Comparison of ENCODE assay signal across 11 cellular contexts in the genomic region with DNA sequence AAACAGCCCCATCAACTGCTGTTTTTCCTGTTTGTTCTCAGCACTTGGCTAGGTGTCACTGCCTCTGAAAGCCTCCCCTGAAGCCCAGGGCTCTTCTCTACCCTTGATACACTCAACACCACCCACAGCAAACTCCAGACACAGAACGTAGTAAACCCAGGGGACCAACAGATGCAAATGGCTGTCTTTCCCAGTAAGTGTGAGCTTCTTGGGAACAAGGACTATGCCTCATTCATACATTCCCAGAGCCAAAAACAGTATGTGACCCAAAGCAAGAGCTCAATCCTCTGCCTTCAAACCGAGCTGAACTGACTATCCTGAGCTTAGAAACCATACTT. TPM values are rescaled to one million over a fixed set of nuclear protein-coding genes. Genes with fewer than 3 reads are reported as not detected.
DNase-seq lines count a peak whose midpoint lies in the region; ATAC-seq and TF ChIP-seq lines count a peak whose summit lies in the region.
"Had no signal": no experiment of that assay in that cellular context is flagged by ENCODE, and none has a peak within 500 bp of the region (broad histone marks: within the 10 kb centered on the region; RNA-seq: fewer than 3 reads in every experiment).

No MANE protein-coding gene starts in this region.

- peaks cover 20 to 53% of the 10 kb centered on the region in 2 donors for H3K36me3 Mint-ChIP-seq in CD4-positive, alpha-beta memory T cell
- H3K36me3 Mint-ChIP-seq in activated T-helper 17 cell treated with anti-CD3 and anti-CD28 coated beads, Interleukin-2, amount 50 U/mL, for 72 hours (ENCODE audit: low read depth) = peaks cover 63% of the 10 kb centered on the region
- H3K36me3 Mint-ChIP-seq in natural killer cell treated with Interleukin-12 subunit alpha and Interleukin-12 subunit beta and Interleukin-15 and Interleukin-18, amount 100 ng/mL, for 72 hours = peaks cover 8% of the 10 kb centered on the region

- TF ChIP-seq EP300 in upper lobe of left lung (IDR thresholded peaks at IDR 0.05) = no peak

- H3K4me3 Mint-ChIP-seq in CD4-positive, alpha-beta memory T cell = peak overlapping the region in 5 of 8 donors; percentile 1 to 56 (median 55)
- H3K4me3 Mint-ChIP-seq in activated T-helper 17 cell treated with anti-CD3 and anti-CD28 coated beads, Interleukin-2, amount 50 U/mL, for 72 hours = peak overlapping the region; percentile 88
- H3K4me3 Mint-ChIP-seq in natural killer cell treated with Interleukin-12 subunit alpha and Interleukin-12 subunit beta and Interleukin-15 and Interleukin-18, amount 100 ng/mL, for 72 hours = peak overlapping the region; percentile 4
- H3K4me3 Mint-ChIP-seq: activated naive CD4-positive, alpha-beta T cell treated with anti-CD3 and anti-CD28 coated beads for 36 hours had no signal

- H3K36me3 ChIP-seq in CD4-positive, alpha-beta memory T cell (ENCODE audit: insufficient read depth, low read length) = peaks cover 20% of the 10 kb centered on the region
- H3K36me3 ChIP-seq in KOPT-K1 (ENCODE audit: insufficient read depth, low read length) (peaks cover 54% of the 10 kb centered on the region), upper lobe of left lung (peaks cover 8 to 22% (median 13%) of the 10 kb centered on the region in 4 donors)

- TF ChIP-seq POLR2A in upper lobe of left lung (IDR thresholded peaks at IDR 0.05) = no peak

- no peak overlapping the region for H3K27ac ChIP-seq in CD4-positive, alpha-beta memory T cell (ENCODE audit: low read depth, low read length)
- peak overlapping the region; percentile 6 for H3K27ac ChIP-seq in KOPT-K1 (ENCODE audit: low read depth, low read length, poor library complexity, severe bottlenecking)
- H3K27ac ChIP-seq in upper lobe of left lung = peak overlapping the region in 1 of 4 donors; percentile 4

- H3K9me3 ChIP-seq in CD4-positive, alpha-beta memory T cell (ENCODE audit: control insufficient read depth in 1 of 2, low read length in 2 of 2) = no peaks in the 10 kb centered on the region
- H3K9me3 ChIP-seq in KOPT-K1 (ENCODE audit: insufficient read depth, low read length, poor library complexity, severe bottlenecking) (no peaks in the 10 kb centered on the region), upper lobe of left lung (no peaks in the 10 kb centered on the region)

- no peak overlapping the region for H3K4me3 ChIP-seq in CD4-positive, alpha-beta memory T cell (ENCODE audit: low read length in 2 of 2)
- no peak overlapping the region for H3K4me3 ChIP-seq in upper lobe of left lung

- intact Hi-C loops in CD4-positive, alpha-beta memory T cell (cut with micrococcal nuclease) = no loop called here

- no peaks in the 10 kb centered on the region for H3K27me3 Mint-ChIP-seq in CD4-positive, alpha-beta memory T cell
- no peaks in the 10 kb centered on the region for H3K27me3 Mint-ChIP-seq in activated T-helper 17 cell treated with anti-CD3 and anti-CD28 coated beads, Interleukin-2, amount 50 U/mL, for 72 hours
- H3K27me3 Mint-ChIP-seq in natural killer cell treated with Interleukin-12 subunit alpha and Interleukin-12 subunit beta and Interleukin-15 and Interleukin-18, amount 100 ng/mL, for 72 hours = no peaks in the 10 kb centered on the region

- ATAC-seq in activated T-helper 17 cell treated with anti-CD3 and anti-CD28 coated beads, Interleukin-2, amount 50 U/mL, for 72 hours (replicated peaks) = no peak
- ATAC-seq in natural killer cell treated with Interleukin-12 subunit alpha and Interleukin-12 subunit beta and Interleukin-15 and Interleukin-18, amount 100 ng/mL, for 72 hours = no peak
- ATAC-seq in GM21367 (IDR thresholded peaks at IDR 0.05; ENCODE audit: unreplicated experiment) (no peak), HG03442 (IDR thresholded peaks at IDR 0.05; ENCODE audit: unreplicated experiment) (no peak), GM19324 (IDR thresholded peaks at IDR 0.05; ENCODE audit: low FRiP score, unreplicated experiment) (no peak), upper lobe of left lung (ENCODE audit: low FRiP score in 2 of 2) (no peak)

- POLR2A ChIA-PET in CD4-positive, alpha-beta memory T cell (lab: Charles Lee; ENCODE audit: partially characterized antibody) = interaction anchor here (7.9 to 9.1 kb wide), 2 partner anchors 20 to 45 kb away, joined by 166 to 319 read pairs; no protein-coding TSS in a partner anchor

- DNase-seq in CD4-positive, alpha-beta memory T cell = no peak
- DNase-seq in natural killer cell treated with Interleukin-12 subunit alpha and Interleukin-12 subunit beta and Interleukin-15 and Interleukin-18, amount 100 ng/mL, for 72 hours (ENCODE audit: low spot score) = no peak
- DNase-seq in upper lobe of left lung = no peak
- DNase-seq: activated naive CD4-positive, alpha-beta T cell treated with anti-CD3 and anti-CD28 coated beads for 36 hours; effector CD4-positive, alpha-beta T cell; small intestine had no signal

- 67% methylated on average over 2 of the region's 2 CpGs for WGBS in upper lobe of left lung, 2 donors

- peaks cover 47% of the 10 kb centered on the region for H3K4me1 ChIP-seq in CD4-positive, alpha-beta memory T cell (ENCODE audit: insufficient read depth, low read length)
- H3K4me1 ChIP-seq in upper lobe of left lung = peaks cover 23 to 51% (median 42%) of the 10 kb centered on the region in 4 donors

- CTCF ChIA-PET in CD4-positive, alpha-beta memory T cell (lab: Charles Lee; ENCODE audit: partially characterized antibody) = interaction anchor here (0.9 to 8.0 kb wide), 2 partner anchors 18 to 51 kb away, joined by 3 to 87 read pairs; no protein-coding TSS in a partner anchor

- peaks cover 0 to 2% (median 0%) of the 10 kb centered on the region in 8 donors for H3K9me3 Mint-ChIP-seq in CD4-positive, alpha-beta memory T cell
- H3K9me3 Mint-ChIP-seq in activated T-helper 17 cell treated with anti-CD3 and anti-CD28 coated beads, Interleukin-2, amount 50 U/mL, for 72 hours = no peaks in the 10 kb centered on the region
- no peaks in the 10 kb centered on the region for H3K9me3 Mint-ChIP-seq in natural killer cell treated with Interleukin-12 subunit alpha and Interleukin-12 subunit beta and Interleukin-15 and Interleukin-18, amount 100 ng/mL, for 72 hours
- H3K9me3 Mint-ChIP-seq: activated naive CD4-positive, alpha-beta T cell treated with anti-CD3 and anti-CD28 coated beads for 36 hours had no signal

- peaks cover 44 to 63% (median 55%) of the 10 kb centered on the region in 4 donors for H3K4me1 Mint-ChIP-seq in CD4-positive, alpha-beta memory T cell
- peaks cover 35% of the 10 kb centered on the region for H3K4me1 Mint-ChIP-seq in activated T-helper 17 cell treated with anti-CD3 and anti-CD28 coated beads, Interleukin-2, amount 50 U/mL, for 72 hours
- H3K4me1 Mint-ChIP-seq in natural killer cell treated with Interleukin-12 subunit alpha and Interleukin-12 subunit beta and Interleukin-15 and Interleukin-18, amount 100 ng/mL, for 72 hours (ENCODE audit: low read depth in 2 of 2) = peaks cover 43 to 45% of the 10 kb centered on the region in 2 donors

- H3K27ac Mint-ChIP-seq in CD4-positive, alpha-beta memory T cell = peak overlapping the region in 6 of 7 donors; percentile 29 to 68 (median 50)
- H3K27ac Mint-ChIP-seq in activated T-helper 17 cell treated with anti-CD3 and anti-CD28 coated beads, Interleukin-2, amount 50 U/mL, for 72 hours = peak overlapping the region; percentile 79
- peak overlapping the region; percentile 25 to 48 for H3K27ac Mint-ChIP-seq in natural killer cell treated with Interleukin-12 subunit alpha and Interleukin-12 subunit beta and Interleukin-15 and Interleukin-18, amount 100 ng/mL, for 72 hours
- H3K27ac Mint-ChIP-seq: activated naive CD4-positive, alpha-beta T cell treated with anti-CD3 and anti-CD28 coated beads for 36 hours had no signal

- no peak for TF ChIP-seq CTCF in upper lobe of left lung (IDR thresholded peaks at IDR 0.05)

- no peaks in the 10 kb centered on the region for H3K27me3 ChIP-seq in CD4-positive, alpha-beta memory T cell (ENCODE audit: insufficient read depth, low read length)
- H3K27me3 ChIP-seq in upper lobe of left lung = no peaks in the 10 kb centered on the region

RNA-seq across cellular contexts. Expression of a gene that starts 4.4 kb away (rescaled TPM):
- 100 to 1,000 TPM; 138 to 150 TPM for total RNA-seq in CD4-positive, alpha-beta memory T cell
- polyA plus RNA-seq in CD4-positive, alpha-beta memory T cell = 100 to 1,000 TPM; 106 to 121 TPM
- total RNA-seq in activated T-helper 17 cell treated with anti-CD3 and anti-CD28 coated beads, Interleukin-2, amount 50 U/mL, for 72 hours = 100 to 1,000 TPM; 123 to 184 TPM
- 100 to 1,000 TPM; 127 to 173 TPM for total RNA-seq in natural killer cell treated with Interleukin-12 subunit alpha and Interleukin-12 subunit beta and Interleukin-15 and Interleukin-18, amount 100 ng/mL, for 72 hours
- 10 to 100 TPM; 32.8 to 50.3 (median 40.1) TPM for total RNA-seq in upper lobe of left lung

Comparison
In these comparisons a context has a peak if more than half of its experiments do, and no peak if none do; other contexts are left out.
1. H3K4me3 Mint-ChIP-seq: peak in every context shown above with its lines; median percentile 88 in activated T-helper 17 cell treated with anti-CD3 and anti-CD28 coated beads, Interleukin-2, amount 50 U/mL, for 72 hours; 55 in CD4-positive, alpha-beta memory T cell; 4 in natural killer cell treated with Interleukin-12 subunit alpha and Interleukin-12 subunit beta and Interleukin-15 and Interleukin-18, amount 100 ng/mL, for 72 hours.